Comparison of ENCODE assay signal across 1 cellular context in the genomic region with DNA sequence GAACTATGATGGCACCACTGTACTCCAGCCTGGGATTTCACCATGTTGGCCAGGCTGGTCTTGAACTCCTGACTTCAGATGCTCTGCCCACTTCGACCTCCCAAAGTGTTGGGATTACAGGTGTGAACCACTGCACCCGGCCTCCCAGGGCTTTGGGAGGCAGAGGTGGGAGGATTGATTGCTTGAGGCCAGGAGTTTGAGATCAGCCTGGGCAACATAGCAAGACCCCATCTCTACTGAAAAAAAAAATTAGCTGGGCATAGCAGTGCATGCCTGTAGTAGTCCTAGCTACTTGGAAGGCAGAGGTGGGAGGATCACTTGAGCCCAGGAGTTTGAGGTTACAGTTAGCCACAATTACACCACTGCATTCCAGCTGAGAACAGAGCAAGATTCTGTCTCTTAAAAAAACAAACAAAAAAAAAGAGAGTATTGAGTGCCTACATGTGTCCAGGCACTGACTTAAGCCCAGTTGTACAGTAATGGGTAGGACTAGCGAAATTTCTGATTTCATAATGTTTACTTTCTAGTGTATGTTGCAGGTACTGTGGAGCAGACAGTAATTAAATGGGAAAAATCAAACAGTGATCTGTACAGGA.
TF ChIP-seq lines count a peak whose summit lies in the region.

No MANE protein-coding gene starts in this region.

TF ChIP-seq in HepG2, 621 proteins besides CTCF, POLR2A, EP300 and RAD21:
- TF ChIP-seq ZNF121 (CRISPR knock-in tag; IDR thresholded peaks at IDR 0.05) (peak; percentile 19; the same call in 1 of the 2 replicates), EZH2 (conservative IDR thresholded peaks at IDR 0.05; ENCODE audit: low read depth, low read length) (no peak)
